8 cellular contexts compared by ENCODE assay signal in genomic region chr19:47274071-47274890, GRCh38. TPM values are rescaled to one million over a fixed set of nuclear protein-coding genes. Genes with fewer than 3 reads are reported as not detected.
A peak's percentile ranks its signal among the peaks of the same experiment; 100 is the strongest.
DNase-seq lines count a peak whose midpoint lies in the region; ATAC-seq, FAIRE-seq and TF ChIP-seq lines count a peak whose summit lies in the region.

Gene INAFM1 (plus strand): TSS chr19:47274885. CDS start chr19:47274920, 35 bp downstream.

- in situ Hi-C loops in ACHN (cut with HindIII; ENCODE audit: low pct_ligation_motif_present, low pct_unique_long_range_greater_than_20kb, low sequenced_read_pairs): no loop called here

- peaks cover 4 to 12% of the 10 kb centered on the region in 2 donors for H3K36me3 ChIP-seq in kidney (ENCODE audit: control insufficient read depth in 1 of 2, insufficient read depth in 2 of 2, low read length in 2 of 2)

- H3K9me3 ChIP-seq in kidney (ENCODE audit: control insufficient read depth in 1 of 2, low read length in 2 of 2): no peaks in the 10 kb centered on the region

- peak within 1 kb of the TSS; percentile 52 to 94 for H3K9ac ChIP-seq in kidney (ENCODE audit: low read length in 2 of 2)

- DNase-seq in ACHN (peak; percentile 86), NCI-H446 (lab: John Stamatoyannopoulos, UW) (peak; percentile 90 to 94), caudate nucleus (lab: John Stamatoyannopoulos, UW) (peak; percentile 31 to 97 (median 89)), kidney (peak; percentile 100)
- DNase-seq in activated CD4-positive, CD25-positive, alpha-beta regulatory T cell (lab: John Stamatoyannopoulos, UW): peak; percentile 99 to 100 (median 100)
- DNase-seq in stimulated activated CD4-positive, alpha-beta T cell treated with anti-CD3 and anti-CD28 coated beads, Interleukin-12 subunit alpha, Interleukin-12 subunit beta, amount 100 ng/mL, for 48 hours (ENCODE audit: low read depth in 2 of 3, low spot score in 1 of 3): peak; percentile 99 to 100 (median 100)

- intact Hi-C loops in kidney (cut with DNase I): no loop called here

- H3K4me3 ChIP-seq in kidney (ENCODE audit: low read length in 2 of 2): peak within 1 kb of the TSS; percentile 85 to 87

- H3K27ac ChIP-seq in caudate nucleus (ENCODE audit: low read depth, low read length) (peak within 1 kb of the TSS; percentile 98), kidney (ENCODE audit: low read depth in 2 of 2, low read length in 2 of 2) (peak within 1 kb of the TSS; percentile 97 to 98)

- peaks cover 0 to 14% of the 10 kb centered on the region in 2 donors for H3K4me1 ChIP-seq in kidney (ENCODE audit: control insufficient read depth in 1 of 2, insufficient read depth in 1 of 2, low read depth in 1 of 2, low read length in 2 of 2)

- TF ChIP-seq CTCF in kidney (IDR thresholded peaks at IDR 0.05; ENCODE audit: borderline replicate concordance, extremely low read depth, insufficient read depth): no peak

- FAIRE-seq in kidney (lab: Jason Lieb, UNC): no peak

- ATAC-seq in GM18907 (IDR thresholded peaks at IDR 0.05; ENCODE audit: unreplicated experiment): peak; percentile 61
- peak; percentile 57 for ATAC-seq in HG03196 (IDR thresholded peaks at IDR 0.05; ENCODE audit: unreplicated experiment)

RNA-seq across cellular contexts. Expression of gene INAFM1, which starts in this region (rescaled TPM):
- 28.4 TPM for total RNA-seq in kidney
- polyA plus RNA-seq in kidney (ENCODE audit: insufficient read depth, low read depth, low replicate concordance): 17.0 TPM

Comparison
In these comparisons a context has a peak if more than half of its experiments do, and no peak if none do; other contexts are left out.
1. Peak in every context shown above with its lines: DNase-seq, ATAC-seq, H3K4me3 ChIP-seq and H3K27ac ChIP-seq.